8 cellular contexts compared by ENCODE assay signal in genomic region chr6:95203153-95203754, GRCh38.
DNase-seq lines count a peak whose midpoint lies in the region; ATAC-seq and TF ChIP-seq lines count a peak whose summit lies in the region.

No MANE protein-coding gene starts in this region.

- H3K4me1 ChIP-seq in HEK293 (ENCODE audit: control insufficient read depth, insufficient read depth, low read length), result no peaks in the 10 kb centered on the region
- peaks cover 4% of the 10 kb centered on the region for H3K4me1 ChIP-seq in foreskin keratinocyte

- ATAC-seq in SK-N-SH treated with all-trans-retinoic acid at 6 μM for 48 hours (peak; percentile 92), foreskin keratinocyte (peak; percentile 92)
- peak; percentile 48 for ATAC-seq in stimulated activated effector memory CD8-positive, alpha-beta T cell treated with anti-CD3 and anti-CD28 coated beads, Interleukin-12 subunit alpha, Interleukin-12 subunit beta, amount 100 ng/mL, for 72 hours

- POLR2A ChIA-PET in AG04449 (lab: Yijun Ruan, JAX), result no interaction called here
- POLR2A ChIA-PET in HEK293 (lab: Yijun Ruan, JAX), result no interaction called here

- H3K4me3 Mint-ChIP-seq in stimulated activated effector memory CD8-positive, alpha-beta T cell treated with anti-CD3 and anti-CD28 coated beads, Interleukin-12 subunit alpha, Interleukin-12 subunit beta, amount 100 ng/mL, for 72 hours, result no peak overlapping the region

- no peaks in the 10 kb centered on the region for H3K4me1 Mint-ChIP-seq in stimulated activated effector memory CD8-positive, alpha-beta T cell treated with anti-CD3 and anti-CD28 coated beads, Interleukin-12 subunit alpha, Interleukin-12 subunit beta, amount 100 ng/mL, for 72 hours

- CTCF ChIA-PET in AG04449 (lab: Yijun Ruan, JAX) (no interaction called here), HEK293 (lab: Yijun Ruan, JAX) (interaction anchor here (0.5 to 1.9 kb wide), 25 partner anchors 10 to 1924 kb away, joined by 3 to 11 read pairs (median 3); no protein-coding TSS in a partner anchor)

- H3K27ac ChIP-seq in HEK293 (ENCODE audit: extremely low read depth, low read depth, low read length) (no peak overlapping the region), foreskin keratinocyte (no peak overlapping the region)

- H3K4me3 ChIP-seq in AG04449 (ENCODE audit: low read depth, low read length) (no peak overlapping the region), HEK293 (ENCODE audit: low read depth, low read length) (no peak overlapping the region)

- H3K36me3 Mint-ChIP-seq in stimulated activated effector memory CD8-positive, alpha-beta T cell treated with anti-CD3 and anti-CD28 coated beads, Interleukin-12 subunit alpha, Interleukin-12 subunit beta, amount 100 ng/mL, for 72 hours, result no peaks in the 10 kb centered on the region

- no peaks in the 10 kb centered on the region for H3K27me3 ChIP-seq in foreskin keratinocyte

- H3K9me3 Mint-ChIP-seq in stimulated activated effector memory CD8-positive, alpha-beta T cell treated with anti-CD3 and anti-CD28 coated beads, Interleukin-12 subunit alpha, Interleukin-12 subunit beta, amount 100 ng/mL, for 72 hours, result no peaks in the 10 kb centered on the region

- H3K9me3 ChIP-seq in HEK293 (ENCODE audit: control insufficient read depth, insufficient read depth, low read depth, low read length), result no peaks in the 10 kb centered on the region

- H3K36me3 ChIP-seq in HEK293 (ENCODE audit: control insufficient read depth in 2 of 2, insufficient read depth in 1 of 2, low read length in 2 of 2), result no peaks in the 10 kb centered on the region

- H3K27ac Mint-ChIP-seq in stimulated activated effector memory CD8-positive, alpha-beta T cell treated with anti-CD3 and anti-CD28 coated beads, Interleukin-12 subunit alpha, Interleukin-12 subunit beta, amount 100 ng/mL, for 72 hours, result no peak overlapping the region

- TF ChIP-seq CTCF in AG04449 (IDR thresholded peaks at IDR 0.05; ENCODE audit: insufficient read depth, low read length, missing control alignments) (peak; percentile 13), GM12873 (IDR thresholded peaks at IDR 0.05; ENCODE audit: insufficient read depth, low read depth, low read length, missing control alignments) (peak; percentile 72), HEK293 (tag by site-specific recombination; IDR thresholded peaks at IDR 0.05) (no peak), foreskin keratinocyte (conservative IDR thresholded peaks at IDR 0.05) (peak; percentile 75)

- no peak for DNase-seq in AG04449 (ENCODE audit: low read depth, low spot score)
- peak; percentile 7 for DNase-seq in LHCN-M2 (ENCODE audit: low read depth)
- peak; percentile 7 to 47 for DNase-seq in foreskin keratinocyte
- no peak for DNase-seq in stimulated activated effector memory CD8-positive, alpha-beta T cell treated with anti-CD3 and anti-CD28 coated beads, Interleukin-12 subunit alpha, Interleukin-12 subunit beta, amount 100 ng/mL, for 72 hours (ENCODE audit: low spot score in 2 of 2)
- DNase-seq in NCI-H1048 (lab: John Stamatoyannopoulos, UW), result no peak

TF ChIP-seq in HEK293, 187 proteins besides CTCF, POLR2A, EP300 and RAD21:
- TF ChIP-seq, protein P1, sequence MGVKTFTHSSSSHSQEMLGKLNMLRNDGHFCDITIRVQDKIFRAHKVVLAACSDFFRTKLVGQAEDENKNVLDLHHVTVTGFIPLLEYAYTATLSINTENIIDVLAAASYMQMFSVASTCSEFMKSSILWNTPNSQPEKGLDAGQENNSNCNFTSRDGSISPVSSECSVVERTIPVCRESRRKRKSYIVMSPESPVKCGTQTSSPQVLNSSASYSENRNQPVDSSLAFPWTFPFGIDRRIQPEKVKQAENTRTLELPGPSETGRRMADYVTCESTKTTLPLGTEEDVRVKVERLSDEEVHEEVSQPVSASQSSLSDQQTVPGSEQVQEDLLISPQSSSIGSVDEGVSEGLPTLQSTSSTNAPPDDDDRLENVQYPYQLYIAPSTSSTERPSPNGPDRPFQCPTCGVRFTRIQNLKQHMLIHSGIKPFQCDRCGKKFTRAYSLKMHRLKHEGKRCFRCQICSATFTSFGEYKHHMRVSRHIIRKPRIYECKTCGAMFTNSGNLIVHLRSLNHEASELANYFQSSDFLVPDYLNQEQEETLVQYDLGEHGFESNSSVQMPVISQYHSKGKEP (tag by site-specific recombination; IDR thresholded peaks at IDR 0.05), result no peak
- TF ChIP-seq ZNF654 (tag by site-specific recombination; IDR thresholded peaks at IDR 0.05; ENCODE audit: low read depth) (peak; percentile 70), ZNF155 (tag by site-specific recombination; IDR thresholded peaks at IDR 0.05) (no peak), PRDM1 (tag by site-specific recombination; IDR thresholded peaks at IDR 0.05) (no peak), RBAK (tag by site-specific recombination; IDR thresholded peaks at IDR 0.05) (no peak), ZNF830 (tag by site-specific recombination; IDR thresholded peaks at IDR 0.05; ENCODE audit: low read depth) (no peak), GLI2 (tag by site-specific recombination; IDR thresholded peaks at IDR 0.05; ENCODE audit: borderline replicate concordance, low read depth) (no peak)

TF ChIP-seq in SK-N-SH treated with all-trans-retinoic acid at 6 μM for 48 hours, 23 proteins besides CTCF, POLR2A, EP300 and RAD21:
- TF ChIP-seq PATZ1 (CRISPR knock-in tag; IDR thresholded peaks at IDR 0.05; ENCODE audit: borderline replicate concordance) (no peak), ESRRG (CRISPR knock-in tag; IDR thresholded peaks at IDR 0.05) (no peak)

Comparison
In these comparisons a context has a peak if more than half of its experiments do, and no peak if none do; other contexts are left out.
1. DNase-seq: peak in LHCN-M2 (single experiment) and foreskin keratinocyte (2 of 2); none in AG04449 (single experiment), stimulated activated effector memory CD8-positive, alpha-beta T cell treated with anti-CD3 and anti-CD28 coated beads, Interleukin-12 subunit alpha, Interleukin-12 subunit beta, amount 100 ng/mL, for 72 hours (0 of 2) and NCI-H1048 (single experiment).
2. Peak in every context shown above with its lines, with median percentiles within 50 percentile points of each other: ATAC-seq.